Comparison of ENCODE assay signal across 8 cellular contexts in genomic region chr1:41387667-41388091, GRCh38. TPM values are rescaled to one million over a fixed set of nuclear protein-coding genes. Genes with fewer than 3 reads are reported as not detected.
A peak's percentile ranks its signal among the peaks of the same experiment; 100 is the strongest.
DNase-seq lines count a peak whose midpoint lies in the region; ATAC-seq, FAIRE-seq and TF ChIP-seq lines count a peak whose summit lies in the region.

No MANE protein-coding gene starts in this region.

- TF ChIP-seq RAD21 in H1 (IDR thresholded peaks at IDR 0.05 in 1 of 2, conservative IDR thresholded peaks at IDR 0.05 in 1 of 2; ENCODE audit: low read depth in 2 of 2, low read length in 2 of 2), result peak in 1 of 2 experiments; percentile 22; a peak in 1 of 4 replicates

- no peaks in the 10 kb centered on the region for H3K79me2 ChIP-seq in H1 (ENCODE audit: control insufficient read depth in 1 of 2, insufficient read depth in 2 of 2, low read length in 2 of 2)

- H3K9me3 ChIP-seq in H1 (ENCODE audit: insufficient read depth in 2 of 2, low read depth in 1 of 2, low read length in 1 of 2), result no peaks in the 10 kb centered on the region

- FAIRE-seq in H1 (lab: Jason Lieb, UNC), result peak; percentile 62

- peaks cover 6 to 25% (median 15%) of the 10 kb centered on the region in 4 experiments for H3K4me1 ChIP-seq in H1 (replicated peaks in 1 of 4; ENCODE audit: control insufficient read depth in 3 of 4, insufficient read depth in 4 of 4, low read length in 3 of 4)

- 20% methylated on average over 10 of the region's 10 CpGs; no CpG with 5 or more reads in 1 of the 2 experiments for WGBS in H1 (ENCODE audit: extremely low coverage in 1 of 2, insufficient coverage in 1 of 2, insufficient read length in 1 of 2, insufficient replicate concordance in 2 of 2, low coverage in 1 of 2, low lambda C conversion rate in 2 of 2, missing lambda C conversion rate in 1 of 2), 2 experiments

- H3K18ac ChIP-seq in H1 (ENCODE audit: extremely low read depth, low read length), result no peak overlapping the region

- H2BK5ac ChIP-seq in H1 (ENCODE audit: low read depth, low read length), result no peak overlapping the region

- H2BK15ac ChIP-seq in H1 (ENCODE audit: low read length), result no peak overlapping the region; the same call in 1 of the 2 replicates

- H3K23ac ChIP-seq in H1 (ENCODE audit: insufficient read length), result no peak overlapping the region

- peaks cover 0 to 2% of the 10 kb centered on the region in 2 experiments for H4K20me1 ChIP-seq in H1 (replicated peaks in 1 of 2; ENCODE audit: control insufficient read depth in 1 of 2, insufficient read depth in 2 of 2, low read length in 2 of 2)

- H3K23me2 ChIP-seq in H1 (ENCODE audit: low read depth, low read length), result peaks cover 8% of the 10 kb centered on the region

- TF ChIP-seq CTCF in Calu3 (IDR thresholded peaks at IDR 0.05; ENCODE audit: unreplicated experiment) (no peak), H1 (IDR thresholded peaks at IDR 0.05; ENCODE audit: control extremely low read depth in 1 of 3, insufficient read depth in 1 of 3, low read depth in 1 of 3, low read length in 3 of 3) (no peak), nephron (IDR thresholded peaks at IDR 0.05; ENCODE audit: unreplicated experiment in 3 of 3) (no peak)

- H3K4me3 Mint-ChIP-seq in Calu3 (ENCODE audit: low read depth, unreplicated experiment) (no peak overlapping the region), nephron (peak overlapping the region; percentile 4 to 24 (median 16))

- H4K8ac ChIP-seq in H1 (ENCODE audit: extremely low read depth, insufficient read depth, low read length), result no peak overlapping the region

- DNase-seq in Calu3 (peak; percentile 77), NCI-H2171 (lab: John Stamatoyannopoulos, UW) (peak; percentile 72), H1 (ENCODE audit: low read depth in 1 of 2, low spot score in 2 of 2) (peak in 1 of 2 experiments; percentile 77), germinal center (ENCODE audit: low spot score) (no peak)

- H3K79me1 ChIP-seq in H1 (ENCODE audit: low read depth, low read length), result no peaks in the 10 kb centered on the region; the same call in 1 of the 2 replicates

- no peak overlapping the region for H2BK120ac ChIP-seq in H1 (replicated peaks; ENCODE audit: low read depth, low read length)

- BruUV-seq in Calu3 (replicated peaks; lab: Mats Ljungman, UMichigan), result no TSS peak

- H4K91ac ChIP-seq in H1 (replicated peaks; ENCODE audit: insufficient read length, low read length), result no peak overlapping the region

- H3K56ac ChIP-seq in H1 (replicated peaks; ENCODE audit: insufficient read length, low read depth, low read length), result no peak overlapping the region

- ATAC-seq in HG02973 (IDR thresholded peaks at IDR 0.05; ENCODE audit: unreplicated experiment), result no peak
- no peak for ATAC-seq in HG03342 (IDR thresholded peaks at IDR 0.05; ENCODE audit: unreplicated experiment)
- ATAC-seq in HG02610 (IDR thresholded peaks at IDR 0.05; ENCODE audit: unreplicated experiment), result no peak

- no peak overlapping the region for H2AK5ac ChIP-seq in H1 (ENCODE audit: low read depth, low read length)

- no peak overlapping the region for H2BK20ac ChIP-seq in H1 (ENCODE audit: low read length)

- no peak overlapping the region for H3K9ac ChIP-seq in H1 (replicated peaks in 1 of 4; ENCODE audit: extremely low read depth in 1 of 4, low read depth in 3 of 4, low read length in 3 of 4)

- no peak overlapping the region for H2AFZ ChIP-seq in H1 (ENCODE audit: low read length)

- peak overlapping the region in 1 of 2 experiments; percentile 53 for H3K4me2 ChIP-seq in H1 (ENCODE audit: insufficient read depth in 1 of 2, low read depth in 2 of 2, low read length in 2 of 2)

- POLR2A ChIA-PET in H1 (lab: Charles Lee; ENCODE audit: partially characterized antibody), result interaction anchor here (0.8 to 1.5 kb wide), 6 partner anchors 9 to 35 kb away, joined by 3 to 4 read pairs (median 3); no protein-coding TSS in a partner anchor

- CTCF ChIA-PET in Calu3 (lab: Charles Lee), result interaction anchor here (0.6 to 1.5 kb wide), 8 partner anchors 15 to 67 kb away, joined by 3 to 9 read pairs (median 3); no protein-coding TSS in a partner anchor
- CTCF ChIA-PET in H1 (lab: Charles Lee; ENCODE audit: partially characterized antibody), result interaction anchor here (0.7 to 15.4 kb wide), 11 partner anchors 8 to 114 kb away, joined by 3 to 173 read pairs (median 6); partner anchors contain the start of gene FOXO6

- H2BK12ac ChIP-seq in H1 (ENCODE audit: low read depth, low read length), result peak overlapping the region; percentile 82; the same call in 1 of the 2 replicates

- intact Hi-C loops in Calu3 (cut with micrococcal nuclease; ENCODE audit: unreplicated experiment), result no loop called here

- TF ChIP-seq EP300 in H1 (IDR thresholded peaks at IDR 0.05; ENCODE audit: borderline replicate concordance in 1 of 2, low read depth in 2 of 2, low read length in 2 of 2), result peak in 1 of 2 experiments; percentile 18; a peak in 1 of 3 replicates

- H3K27ac Mint-ChIP-seq in Calu3 (ENCODE audit: unreplicated experiment), result no peak overlapping the region
- H3K27ac Mint-ChIP-seq in nephron, result peak overlapping the region; percentile 16 to 88 (median 83)

- H3K4me1 Mint-ChIP-seq in Calu3 (ENCODE audit: low read depth, unreplicated experiment) (peaks cover 9% of the 10 kb centered on the region), nephron (peaks cover 78% of the 10 kb centered on the region)

- no peak overlapping the region for H3K14ac ChIP-seq in H1 (ENCODE audit: insufficient read length)

- H3K4ac ChIP-seq in H1 (replicated peaks; ENCODE audit: insufficient read length, low read depth, low read length), result no peak overlapping the region

- H3K36me3 ChIP-seq in H1 (ENCODE audit: control insufficient read depth in 2 of 4, insufficient read depth in 4 of 4, low read length in 3 of 4), result no peaks in the 10 kb centered on the region

- H3K4me3 ChIP-seq in H1 (ENCODE audit: extremely low read depth in 1 of 4, insufficient read depth in 2 of 4, low read depth in 3 of 4, low read length in 4 of 4), result peak overlapping the region in 1 of 4 experiments; percentile 21; a peak in 1 of 8 replicates

- no peak for TF ChIP-seq POLR2A in H1 (IDR thresholded peaks at IDR 0.05; ENCODE audit: control extremely low read depth in 1 of 2, low read depth in 2 of 2, low read length in 2 of 2)

- peaks cover 3 to 30% (median 21%) of the 10 kb centered on the region in 4 experiments for H3K27me3 ChIP-seq in H1 (replicated peaks in 1 of 4; ENCODE audit: control insufficient read depth in 3 of 4, extremely low read depth in 1 of 4, insufficient read depth in 3 of 4, low read length in 3 of 4)

- peaks cover 48% of the 10 kb centered on the region for H3K27me3 Mint-ChIP-seq in Calu3 (ENCODE audit: unreplicated experiment)
- peaks cover 42% of the 10 kb centered on the region for H3K27me3 Mint-ChIP-seq in nephron (ENCODE audit: low read depth)

- H3K36me3 Mint-ChIP-seq in Calu3 (ENCODE audit: insufficient read depth, unreplicated experiment) (peaks cover 2% of the 10 kb centered on the region), nephron (ENCODE audit: low read depth) (peaks cover 3% of the 10 kb centered on the region)

- H3K9me3 Mint-ChIP-seq in Calu3 (ENCODE audit: low read depth, unreplicated experiment) (no peaks in the 10 kb centered on the region), nephron (no peaks in the 10 kb centered on the region)

- no peak overlapping the region for H3K27ac ChIP-seq in H1 (ENCODE audit: low read depth, low read length)

- no peak overlapping the region for H4K5ac ChIP-seq in H1 (ENCODE audit: insufficient read length, low read depth, low read length)

TF ChIP-seq in H1, 55 proteins besides CTCF, POLR2A, EP300 and RAD21 (continues in another document):
- TF ChIP-seq GABPA (IDR thresholded peaks at IDR 0.05; ENCODE audit: borderline replicate concordance, insufficient read depth, low read length) (0 out of 2 replicates have a peak, but pooled peaks have one; percentile 32), SP2 (IDR thresholded peaks at IDR 0.05; ENCODE audit: low read length) (no peak), CEBPB (IDR thresholded peaks at IDR 0.05; ENCODE audit: low read depth, low read length) (no peak), BACH1 (IDR thresholded peaks at IDR 0.05; ENCODE audit: low read length) (no peak), SIRT6 (IDR thresholded peaks at IDR 0.05; ENCODE audit: low read length) (no peak), USF2 (IDR thresholded peaks at IDR 0.05; ENCODE audit: low read length) (peak; percentile 37; the same call in 1 of the 2 replicates), TCF12 (IDR thresholded peaks at IDR 0.05; ENCODE audit: low read depth, low read length) (no peak), POU5F1 (IDR thresholded peaks at IDR 0.05; ENCODE audit: low read depth, low read length) (no peak), KDM5A (IDR thresholded peaks at IDR 0.05; ENCODE audit: low read length) (no peak), NANOG (IDR thresholded peaks at IDR 0.05; ENCODE audit: insufficient read depth, low read depth, low read length, poor library complexity, severe bottlenecking) (no peak), RFX5 (IDR thresholded peaks at IDR 0.05; ENCODE audit: borderline replicate concordance, low read depth, low read length) (no peak), JUN (IDR thresholded peaks at IDR 0.05; ENCODE audit: low read depth, low read length) (no peak), POLR2AphosphoS5 (IDR thresholded peaks at IDR 0.05; ENCODE audit: low read depth, low read length) (no peak), KDM4A (IDR thresholded peaks at IDR 0.05; ENCODE audit: low read depth, low read length, severe bottlenecking) (no peak)

RNA-seq across cellular contexts. Expression of gene FOXO6, which starts 26.4 kb away (rescaled TPM):
- 0.47 and 1.0 TPM in 2 replicates for total RNA-seq in Calu3 (2022)
- total RNA-seq in H1 (2021; fragmentation: NEBNext Ultra II Directional; extraction: Animal tissue kit (Norgen Biotek cat#: 25700)), result 3.0 and 3.8 TPM in 2 replicates
- 0.59 and 1.2 TPM in 2 replicates for polyA plus RNA-seq in H1 (2011; rRNA removed)
- 0.52 TPM for polyA plus RNA-seq in H1 (2011; cell fraction: cytosol; rRNA removed)
- 1.8 TPM for polyA plus RNA-seq in H1 (2011; cell fraction: nucleus; rRNA removed)
- polyA plus RNA-seq in H1 (2012, experiment 1 of 2), result 2.2 to 4.1 TPM (median 3.4 TPM) in 4 replicates
- 1.4 TPM for polyA plus RNA-seq in H1 (2012, experiment 2 of 2)
- 1.9 TPM for polyA plus RNA-seq in H1 (2013, experiment 1 of 2)
- 1.8 TPM for polyA plus RNA-seq in H1 (2013, experiment 2 of 2)
- polyA minus RNA-seq in H1 (2011; rRNA and poly(A)+ RNA removed), result 0.27 and 0.54 TPM in 2 replicates
- polyA minus RNA-seq in H1 (2011; cell fraction: cytosol; rRNA and poly(A)+ RNA removed), result 2.3 TPM
- polyA minus RNA-seq in H1 (2011; cell fraction: nucleus; rRNA and poly(A)+ RNA removed), result 2.8 TPM
